ENCODE assay signal across 2 cellular contexts in genomic region chr6:30075987-30076311, GRCh38.
TF ChIP-seq lines count a peak whose summit lies in the region.

No MANE protein-coding gene starts in this region.

TF ChIP-seq in A549, 52 proteins besides CTCF, POLR2A, EP300 and RAD21 (continued from another document):
- TF ChIP-seq MAX (IDR thresholded peaks at IDR 0.05): no peak
- no peak for TF ChIP-seq JUN (IDR thresholded peaks at IDR 0.05)
- TF ChIP-seq RARB (CRISPR knock-in tag; IDR thresholded peaks at IDR 0.05): no peak
- TF ChIP-seq SREBF2 (IDR thresholded peaks at IDR 0.05): no peak
- TF ChIP-seq HOXA7 (CRISPR knock-in tag; IDR thresholded peaks at IDR 0.05): no peak
- no peak for TF ChIP-seq RNF2 (IDR thresholded peaks at IDR 0.05; ENCODE audit: borderline replicate concordance, low read depth)
- TF ChIP-seq SMC3 (IDR thresholded peaks at IDR 0.05): no peak
- TF ChIP-seq USF2 (IDR thresholded peaks at IDR 0.05): no peak
- no peak for TF ChIP-seq FOSL2 (IDR thresholded peaks at IDR 0.05)
- TF ChIP-seq FOSL2 (CRISPR knock-in tag; IDR thresholded peaks at IDR 0.05): no peak
- TF ChIP-seq RCOR1 (IDR thresholded peaks at IDR 0.05; ENCODE audit: low read depth, low read length): no peak
- TF ChIP-seq ZFP36 (IDR thresholded peaks at IDR 0.05; ENCODE audit: borderline replicate concordance, partially characterized antibody): no peak
- TF ChIP-seq HMGXB4 (CRISPR knock-in tag; IDR thresholded peaks at IDR 0.05; ENCODE audit: borderline replicate concordance): no peak
- no peak for TF ChIP-seq FOSB (CRISPR knock-in tag; IDR thresholded peaks at IDR 0.05)

TF ChIP-seq in HEK293, 187 proteins besides CTCF, POLR2A, EP300 and RAD21 (continued from another document):
- TF ChIP-seq ZNF362 (tag by site-specific recombination; IDR thresholded peaks at IDR 0.05): no peak
- no peak for TF ChIP-seq ZBTB11 (tag by site-specific recombination; conservative IDR thresholded peaks at IDR 0.05; ENCODE audit: low read depth)
- 0 out of 2 replicates have a peak, but pooled peaks have one; percentile 39 for TF ChIP-seq GLIS2 (tag by site-specific recombination; IDR thresholded peaks at IDR 0.05)
- no peak for TF ChIP-seq ZNF391 (tag by site-specific recombination; IDR thresholded peaks at IDR 0.05; ENCODE audit: borderline replicate concordance, low read depth)
- 0 out of 2 replicates have a peak, but pooled peaks have one; percentile 19 for TF ChIP-seq ZEB2 (tag by site-specific recombination; IDR thresholded peaks at IDR 0.05)
- peak; percentile 45; the same call in 1 of the 2 replicates for TF ChIP-seq HIC1 (tag by site-specific recombination; IDR thresholded peaks at IDR 0.05)
- no peak for TF ChIP-seq PRDM6 (tag by site-specific recombination; IDR thresholded peaks at IDR 0.05)
- TF ChIP-seq TRIM28 (IDR thresholded peaks at IDR 0.05; ENCODE audit: borderline replicate concordance, low read length): no peak
- TF ChIP-seq ZXDB (tag by site-specific recombination; IDR thresholded peaks at IDR 0.05): no peak
- peak; percentile 77 for TF ChIP-seq PATZ1 (tag by site-specific recombination; IDR thresholded peaks at IDR 0.05)
- TF ChIP-seq SCRT2 (tag by site-specific recombination; IDR thresholded peaks at IDR 0.05): no peak
- TF ChIP-seq ZNF560 (tag by site-specific recombination; IDR thresholded peaks at IDR 0.05; ENCODE audit: borderline replicate concordance): no peak
- no peak for TF ChIP-seq ZNF26 (tag by site-specific recombination; IDR thresholded peaks at IDR 0.05)
- TF ChIP-seq ZNF626 (tag by site-specific recombination; IDR thresholded peaks at IDR 0.05): no peak
- TF ChIP-seq ZSCAN5A (tag by site-specific recombination; IDR thresholded peaks at IDR 0.05): no peak
- no peak for TF ChIP-seq ZNF677 (tag by site-specific recombination; IDR thresholded peaks at IDR 0.05)
- TF ChIP-seq ZNF558 (tag by site-specific recombination; IDR thresholded peaks at IDR 0.05): no peak
- TF ChIP-seq ZNF830 (tag by site-specific recombination; IDR thresholded peaks at IDR 0.05; ENCODE audit: low read depth): no peak
- TF ChIP-seq ZNF571 (tag by site-specific recombination; IDR thresholded peaks at IDR 0.05): no peak
- TF ChIP-seq ZBTB20 (tag by site-specific recombination; IDR thresholded peaks at IDR 0.05): no peak
- TF ChIP-seq ZNF791 (tag by site-specific recombination; IDR thresholded peaks at IDR 0.05): no peak
- no peak for TF ChIP-seq ZNF404 (tag by site-specific recombination; IDR thresholded peaks at IDR 0.05)
- TF ChIP-seq ZNF175 (tag by site-specific recombination; IDR thresholded peaks at IDR 0.05): no peak
- no peak for TF ChIP-seq ZNF146 (tag by site-specific recombination; IDR thresholded peaks at IDR 0.05)
- no peak for TF ChIP-seq ZNF623 (tag by site-specific recombination; IDR thresholded peaks at IDR 0.05)
- no peak for TF ChIP-seq AEBP2 (tag by site-specific recombination; IDR thresholded peaks at IDR 0.05; ENCODE audit: borderline replicate concordance)
- no peak for TF ChIP-seq ZNF24 (tag by site-specific recombination; IDR thresholded peaks at IDR 0.05)
- no peak for TF ChIP-seq ZNF37A (tag by site-specific recombination; IDR thresholded peaks at IDR 0.05)
TF ChIP-seq in HEK293: peak in this region for 4.
